In genomic region chr11:93194673-93195291, GRCh38 we compare ENCODE assay signal across 33 cellular contexts. TPM values are rescaled to one million over a fixed set of nuclear protein-coding genes. Genes with fewer than 3 reads are reported as not detected.
A peak's percentile ranks its signal among the peaks of the same experiment; 100 is the strongest.
DNase-seq lines count a peak whose midpoint lies in the region; ATAC-seq and TF ChIP-seq lines count a peak whose summit lies in the region.
"Had no signal": no experiment of that assay in that cellular context is flagged by ENCODE, and none has a peak within 500 bp of the region (broad histone marks: within the 10 kb centered on the region; RNA-seq: fewer than 3 reads in every experiment).

No MANE protein-coding gene starts in this region.

- peak overlapping the region; percentile 5 for H3K4me3 ChIP-seq in Karpas-422 (ENCODE audit: low read length)
- H3K4me3 ChIP-seq in SK-N-SH (ENCODE audit: low read depth in 2 of 2, low read length in 1 of 2): no peak overlapping the region
- H3K4me3 ChIP-seq: ascending aorta, coronary artery, psoas muscle, thoracic aorta had no signal

- intact Hi-C loops in left colon (cut with DNase I, micrococcal nuclease): no loop called here

- H3K9me2 ChIP-seq in Karpas-422 (replicated peaks; ENCODE audit: insufficient read depth, low read length) (no peaks in the 10 kb centered on the region), SK-N-SH (no peaks in the 10 kb centered on the region)

- peaks cover 9% of the 10 kb centered on the region for H3K9me3 Mint-ChIP-seq in nephron
- H3K9me3 Mint-ChIP-seq: activated T-cell treated with anti-CD3 and anti-CD28 coated beads, Interleukin-2, amount 50 U/mL, for 24 hours; immature natural killer cell; stimulated activated naive CD8-positive, alpha-beta T cell treated with anti-CD3 and anti-CD28 coated beads, Interleukin-15, amount 100 ng/mL, for 72 hours; WTC11 had no signal

- WGBS in SK-N-SH (ENCODE audit: low lambda C conversion rate): 58% methylated on average over 1 of the region's 1 CpG

- H3K27ac Mint-ChIP-seq in nephron: no peak overlapping the region
- H3K27ac Mint-ChIP-seq: activated T-cell treated with anti-CD3 and anti-CD28 coated beads, Interleukin-2, amount 50 U/mL, for 24 hours; stimulated activated naive CD8-positive, alpha-beta T cell treated with anti-CD3 and anti-CD28 coated beads, Interleukin-15, amount 100 ng/mL, for 72 hours; WTC11 had no signal

- H3K9ac ChIP-seq in Karpas-422 (ENCODE audit: low read length) (0 out of 2 replicates have a peak overlapping the region, but pooled peaks have one; percentile 2), SK-N-SH (no peak overlapping the region)

- no peak for TF ChIP-seq RAD21 in SK-N-SH (IDR thresholded peaks at IDR 0.05; ENCODE audit: low read length)

- CTCF ChIA-PET in SK-N-SH (lab: Yijun Ruan, JAX): interaction anchor here (1.2 kb wide), 1 partner anchor 41 kb away, joined by 3 read pairs; no protein-coding TSS in a partner anchor

- DNase-seq in DMS79 treated with DMSO at 0.1 percent for 48 hours (lab: John Stamatoyannopoulos, UW) (peak; percentile 78), DMS79 (lab: John Stamatoyannopoulos, UW) (no peak), Karpas-422 (peak; percentile 53), SK-N-SH (peak; percentile 32), left colon (no peak)
- no peak for DNase-seq in activated CD4-positive, CD25-positive, alpha-beta regulatory T cell treated with anti-CD3 and anti-CD28 coated beads, Interleukin-2, amount 50 U/mL, for 72 hours
- DNase-seq: activated CD4-positive, alpha-beta T cell treated with anti-CD3 and anti-CD28 coated beads, Interleukin-2, amount 50 U/mL, for 1 hour; activated gamma-delta T cell; activated T-cell treated with anti-CD3 and anti-CD28 coated beads, Interleukin-2, amount 50 U/mL, for 24 hours; C1 segment of cervical spinal cord; Caco-2; caudate nucleus; effector memory CD4-positive, alpha-beta T cell; H7; immature natural killer cell; KG1; MV-4-11; NCI-H524 treated with DMSO at 0.1 percent for 48 hours; NK-92 treated with Interleukin-12 subunit alpha and Interleukin-12 subunit beta, amount 100 ng/mL, for 24 hours; nucleus accumbens; psoas muscle; SIG-M5; stimulated activated CD4-positive, alpha-beta T cell treated with anti-CD3 and anti-CD28 coated beads, Interleukin-12 subunit alpha, Interleukin-12 subunit beta, amount 100 ng/mL, for 4 hours; stimulated activated CD4-positive, alpha-beta T cell treated with anti-CD3 and anti-CD28 coated beads, Interleukin-2, amount 100 ng/mL, for 48 hours; stimulated activated naive CD8-positive, alpha-beta T cell treated with anti-CD3 and anti-CD28 coated beads, Interleukin-15, amount 100 ng/mL, for 72 hours had no signal

- peak overlapping the region in 2 of 3 experiments; percentile 5 to 24 for H3K4me3 Mint-ChIP-seq in nephron
- H3K4me3 Mint-ChIP-seq: activated T-cell treated with anti-CD3 and anti-CD28 coated beads, Interleukin-2, amount 50 U/mL, for 24 hours; stimulated activated naive CD8-positive, alpha-beta T cell treated with anti-CD3 and anti-CD28 coated beads, Interleukin-15, amount 100 ng/mL, for 72 hours; WTC11 had no signal

- H3F3A ChIP-seq in SK-N-SH (replicated peaks; ENCODE audit: insufficient read depth): peaks cover 3% of the 10 kb centered on the region

- ATAC-seq in GM21825 (IDR thresholded peaks at IDR 0.05; ENCODE audit: unreplicated experiment) (no peak), left colon (no peak)
- ATAC-seq: psoas muscle; sciatic nerve; stimulated activated naive CD8-positive, alpha-beta T cell treated with anti-CD3 and anti-CD28 coated beads, Interleukin-15, amount 100 ng/mL, for 72 hours; WTC11 had no signal

- H3K9me3 ChIP-seq in Karpas-422 (ENCODE audit: low read length): peaks cover 8% of the 10 kb centered on the region; the same call in 1 of the 2 replicates
- no peaks in the 10 kb centered on the region for H3K9me3 ChIP-seq in SK-N-SH
- H3K9me3 ChIP-seq: Caco-2, psoas muscle, thoracic aorta had no signal

- H3K4me2 ChIP-seq in Karpas-422 (ENCODE audit: low read depth, low read length, poor library complexity, severe bottlenecking) (peak overlapping the region; percentile 84), SK-N-SH (no peak overlapping the region)

- H3K36me3 ChIP-seq in Karpas-422 (ENCODE audit: insufficient read depth, low read length) (peaks cover 46% of the 10 kb centered on the region), SK-N-SH (replicated peaks in 1 of 2; ENCODE audit: control insufficient read depth in 1 of 2, insufficient read depth in 2 of 2, low read length in 1 of 2) (peaks cover 0 to 18% of the 10 kb centered on the region in 2 experiments)
- H3K36me3 ChIP-seq: ascending aorta, thoracic aorta had no signal

- H3K27me3 Mint-ChIP-seq in nephron (ENCODE audit: low read depth): no peaks in the 10 kb centered on the region
- H3K27me3 Mint-ChIP-seq: activated T-cell treated with anti-CD3 and anti-CD28 coated beads, Interleukin-2, amount 50 U/mL, for 24 hours; stimulated activated naive CD8-positive, alpha-beta T cell treated with anti-CD3 and anti-CD28 coated beads, Interleukin-15, amount 100 ng/mL, for 72 hours had no signal

- H3K79me2 ChIP-seq in Karpas-422 (ENCODE audit: low read length): peaks cover 79% of the 10 kb centered on the region
- H3K79me2 ChIP-seq in SK-N-SH (ENCODE audit: insufficient read depth): peaks cover 72% of the 10 kb centered on the region

- peaks cover 33% of the 10 kb centered on the region for H3K36me3 Mint-ChIP-seq in nephron (ENCODE audit: low read depth)
- H3K36me3 Mint-ChIP-seq: immature natural killer cell, WTC11 had no signal

- peak in 1 of 2 experiments; percentile 78; a peak in 2 of 4 replicates for TF ChIP-seq EP300 in SK-N-SH (IDR thresholded peaks at IDR 0.05; ENCODE audit: borderline replicate concordance in 1 of 2, low read depth in 1 of 2, low read length in 1 of 2)

- TF ChIP-seq CTCF in SK-N-SH (IDR thresholded peaks at IDR 0.05): no peak
- no peak for TF ChIP-seq CTCF in nephron (IDR thresholded peaks at IDR 0.05; ENCODE audit: unreplicated experiment in 3 of 3)

- H4K20me1 ChIP-seq in Karpas-422 (ENCODE audit: insufficient read depth, low read depth, low read length): no peaks in the 10 kb centered on the region
- H4K20me1 ChIP-seq in SK-N-SH (ENCODE audit: insufficient read depth): no peaks in the 10 kb centered on the region

- no peaks in the 10 kb centered on the region for H3K4me1 Mint-ChIP-seq in nephron

- no peaks in the 10 kb centered on the region for H3K27me3 ChIP-seq in Karpas-422 (ENCODE audit: low read length)
- no peaks in the 10 kb centered on the region for H3K27me3 ChIP-seq in SK-N-SH (ENCODE audit: insufficient read depth)
- H3K27me3 ChIP-seq: ascending aorta had no signal

- POLR2A ChIA-PET in SK-N-SH (lab: Yijun Ruan, JAX): no interaction called here

- H3K4me1 ChIP-seq in Karpas-422 (ENCODE audit: low read length): peaks cover 36% of the 10 kb centered on the region
- peaks cover 0 to 17% of the 10 kb centered on the region in 2 experiments; a peak in 2 of 4 replicates for H3K4me1 ChIP-seq in SK-N-SH (ENCODE audit: control insufficient read depth in 1 of 2, insufficient read depth in 2 of 2, low read depth in 1 of 2, low read length in 1 of 2)
- H3K4me1 ChIP-seq: ascending aorta, Caco-2 had no signal

- no peak overlapping the region; the same call in 1 of the 2 replicates for H3K27ac ChIP-seq in Karpas-422 (ENCODE audit: low read length)
- H3K27ac ChIP-seq in SK-N-SH (ENCODE audit: low read depth in 2 of 2, low read length in 1 of 2): peak overlapping the region in 1 of 2 experiments; percentile 86; a peak in 2 of 4 replicates
- H3K27ac ChIP-seq: 22Rv1, ascending aorta, coronary artery, psoas muscle, thoracic aorta had no signal

- H2AFZ ChIP-seq in Karpas-422 (ENCODE audit: low read length) (no peak overlapping the region), SK-N-SH (ENCODE audit: low read depth) (no peak overlapping the region)

TF ChIP-seq in SK-N-SH, 30 proteins besides CTCF, POLR2A, EP300 and RAD21:
- TF ChIP-seq SMC3 (IDR thresholded peaks at IDR 0.05; ENCODE audit: low read depth, low read length) (no peak), CHD2 (IDR thresholded peaks at IDR 0.05; ENCODE audit: low read length, partially characterized antibody) (peak; percentile 37), RCOR1 (IDR thresholded peaks at IDR 0.05; ENCODE audit: low read length) (peak; percentile 74), FOXJ3 (CRISPR knock-in tag; IDR thresholded peaks at IDR 0.05) (0 out of 2 replicates have a peak, but pooled peaks have one; percentile 27), GATA2 (CRISPR knock-in tag; IDR thresholded peaks at IDR 0.05) (peak; percentile 91), YY1 (IDR thresholded peaks at IDR 0.05; ENCODE audit: low read depth) (no peak)

RNA-seq across cellular contexts. Expression of gene SLC36A4, which starts 3.0 kb away (rescaled TPM):
- 52.6 and 109 TPM in 2 replicates for total RNA-seq in Karpas-422 (2014; rRNA removed; shearing (Covaris generic); ENCODE audit: low replicate concordance)
- 7.3 and 9.7 TPM in 2 replicates for polyA plus RNA-seq in SK-N-SH (2012; rRNA removed)
- polyA plus RNA-seq in SK-N-SH (2012; cell fraction: cytosol; rRNA removed): 13.7 and 14.3 TPM in 2 replicates
- polyA plus RNA-seq in SK-N-SH (2012; cell fraction: nucleus; rRNA removed): 4.3 and 8.1 TPM in 2 replicates
- total RNA-seq in left colon: 10 to 100 TPM; 10.6 to 10.8 TPM

Comparison
In these comparisons a context has a peak if more than half of its experiments do, and no peak if none do; other contexts are left out.
1. DNase-seq: peak in DMS79 treated with DMSO at 0.1 percent for 48 hours (single experiment), Karpas-422 (single experiment) and SK-N-SH (single experiment); none in DMS79 (single experiment), activated CD4-positive, CD25-positive, alpha-beta regulatory T cell treated with anti-CD3 and anti-CD28 coated beads, Interleukin-2, amount 50 U/mL, for 72 hours (single experiment) and left colon (0 of 2).